ENCODE assay signal across 25 cellular contexts in the genomic region with DNA sequence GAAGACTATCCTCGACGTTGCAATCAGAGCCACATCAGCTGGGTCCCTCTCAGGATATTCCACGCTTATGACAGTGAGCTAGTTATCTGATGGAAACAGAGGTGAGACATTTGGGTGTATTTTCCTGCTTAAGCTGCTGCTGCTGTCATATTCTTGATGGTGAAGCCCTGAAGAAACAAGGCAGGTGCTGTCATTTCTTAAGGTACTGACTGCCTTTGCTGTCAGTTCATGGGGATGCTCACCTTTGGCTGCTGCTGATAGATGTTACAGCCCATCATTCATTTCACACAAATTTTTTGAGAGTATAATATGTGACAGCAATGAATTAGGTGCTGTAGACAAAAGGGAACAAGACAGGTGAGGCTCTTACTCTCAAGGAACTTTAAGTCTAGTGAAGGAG.
"Had no signal": no experiment of that assay in that cellular context is flagged by ENCODE, and none has a peak within 500 bp of the region (broad histone marks: within the 10 kb centered on the region; RNA-seq: fewer than 3 reads in every experiment).

No MANE protein-coding gene starts in this region.

- H3K36me3 ChIP-seq: adrenal gland, colonic mucosa, esophagus squamous epithelium, gastroesophageal sphincter had no signal

- H3K27ac ChIP-seq: adrenal gland, body of pancreas, colonic mucosa, epithelial cell of prostate, esophagus squamous epithelium, gastroesophageal sphincter had no signal

- H3K9me3 ChIP-seq: adrenal gland, body of pancreas, colonic mucosa, esophagus squamous epithelium, gastroesophageal sphincter had no signal

- H3K4me3 ChIP-seq: adrenal gland, body of pancreas, colonic mucosa, esophagus squamous epithelium, gastroesophageal sphincter had no signal

- H3K27me3 ChIP-seq: adrenal gland, body of pancreas, colonic mucosa, esophagus squamous epithelium, gastroesophageal sphincter had no signal

- DNase-seq: activated CD4-positive, alpha-beta T cell treated with anti-CD3 and anti-CD28 coated beads for 48 hours; activated CD4-positive, alpha-beta T cell treated with anti-CD3 and anti-CD28 coated beads, Interleukin-2, amount 50 U/mL, for 1 hour; activated CD4-positive, alpha-beta T cell treated with anti-CD3 and anti-CD28 coated beads, Interleukin-2, amount 50 U/mL, for 48 hours; activated CD8-positive, alpha-beta memory T cell treated with anti-CD3 and anti-CD28 coated beads for 24 hours; activated CD8-positive, alpha-beta T cell treated with anti-CD3 and anti-CD28 coated beads for 36 hours; activated effector memory CD4-positive, alpha-beta T cell treated with anti-CD3 and anti-CD28 coated beads, Interleukin-2, amount 50 U/mL, for 16 hours; activated naive CD4-positive, alpha-beta T cell treated with anti-CD3 and anti-CD28 coated beads for 36 hours; activated naive CD8-positive, alpha-beta T cell treated with anti-CD3 and anti-CD28 coated beads for 36 hours; activated naive CD8-positive, alpha-beta T cell treated with anti-CD3 and anti-CD28 coated beads, Interleukin-2, amount 50 U/mL, for 24 hours; activated T-cell treated with anti-CD3 and anti-CD28 coated beads, Interleukin-2, amount 50 U/mL, for 4 hours; adrenal gland; amygdala; aorta; body of pancreas; central memory CD4-positive, alpha-beta T cell; cerebellar nuclear complex; colonic mucosa; effector CD8-positive, alpha-beta T cell; esophagus squamous epithelium; foreskin melanocyte; head of caudate nucleus; T-helper 2 cell had no signal

- ATAC-seq: activated CD8-positive, alpha-beta T cell treated with anti-CD3 and anti-CD28 coated beads for 36 hours; activated naive CD8-positive, alpha-beta T cell treated with anti-CD3 and anti-CD28 coated beads, Interleukin-2, amount 50 U/mL, for 24 hours; activated T-cell treated with anti-CD3 and anti-CD28 coated beads, Interleukin-2, amount 50 U/mL, for 4 hours; body of pancreas; gastroesophageal sphincter; WTC11 had no signal

- H3K4me1 ChIP-seq: adrenal gland, body of pancreas, colonic mucosa, esophagus squamous epithelium had no signal
